In the genomic region with DNA sequence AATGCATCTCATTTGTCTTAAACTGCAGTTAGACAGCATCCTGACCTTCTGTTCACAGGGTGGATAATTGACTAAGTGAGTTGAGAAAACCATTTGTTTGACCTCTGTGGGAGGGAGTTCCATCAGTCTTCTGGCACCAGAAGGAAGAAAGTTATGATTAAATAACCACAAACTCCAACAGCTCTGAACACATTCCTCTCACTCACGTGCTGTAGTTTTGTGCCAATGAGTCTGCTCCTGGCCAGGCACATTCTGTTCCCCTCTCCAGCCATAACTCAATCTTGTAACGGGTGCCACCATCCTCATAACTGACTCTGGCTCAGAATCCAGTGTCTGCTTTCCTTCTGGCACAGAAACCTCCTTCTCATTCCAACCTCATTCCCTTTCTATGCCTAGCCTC, we compare ENCODE assay signal across 12 cellular contexts.
DNase-seq lines count a peak whose midpoint lies in the region; ATAC-seq, FAIRE-seq and TF ChIP-seq lines count a peak whose summit lies in the region.
"Had no signal": no experiment of that assay in that cellular context is flagged by ENCODE, and none has a peak within 500 bp of the region (broad histone marks: within the 10 kb centered on the region; RNA-seq: fewer than 3 reads in every experiment).

No MANE protein-coding gene starts in this region.

- peaks cover 2% of the 10 kb centered on the region for H3K4me1 Mint-ChIP-seq in astrocyte (ENCODE audit: low read depth, unreplicated experiment)
- H3K4me1 Mint-ChIP-seq: activated CD4-positive, alpha-beta T cell treated with anti-CD3 and anti-CD28 coated beads, Interleukin-2, amount 10 ng/mL, durations not matched to agents 24 days and 14 days had no signal

- FAIRE-seq in astrocyte (lab: Jason Lieb, UNC) (no peak), GM12891 (lab: Jason Lieb, UNC) (no peak)

- peak overlapping the region; percentile 20 for H2AFZ ChIP-seq in astrocyte (ENCODE audit: low read depth, low read length)

- ATAC-seq in right cardiac atrium (peak; percentile 85 to 99), GM19351 (IDR thresholded peaks at IDR 0.05; ENCODE audit: unreplicated experiment) (no peak), HG02938 (IDR thresholded peaks at IDR 0.05; ENCODE audit: unreplicated experiment) (no peak), HG02981 (IDR thresholded peaks at IDR 0.05; ENCODE audit: unreplicated experiment) (no peak)
- ATAC-seq: activated naive CD4-positive, alpha-beta T cell treated with anti-CD3 and anti-CD28 coated beads, Interleukin-2, amount 50 U/mL, for 72 hours; left colon had no signal

- WGBS in right cardiac atrium = 20% methylated on average over 2 of the region's 2 CpGs

- H3K36me3 ChIP-seq in astrocyte (ENCODE audit: insufficient read depth, low read length) = no peaks in the 10 kb centered on the region

- TF ChIP-seq POLR2A in GM12891 (IDR thresholded peaks at IDR 0.05; ENCODE audit: low read depth, low read length) = no peak

- no peaks in the 10 kb centered on the region for H3K9me3 ChIP-seq in astrocyte (ENCODE audit: insufficient read depth, low read depth, low read length)
- no peaks in the 10 kb centered on the region for H3K9me3 ChIP-seq in right cardiac atrium (ENCODE audit: control insufficient read depth, low read length)

- no peak overlapping the region for H3K9ac ChIP-seq in astrocyte (ENCODE audit: low read length)

- intact Hi-C loops in right cardiac atrium (cut with DNase I) = no loop called here

- no peak overlapping the region for H3K27ac ChIP-seq in astrocyte (ENCODE audit: low read depth, low read length)
- no peak overlapping the region for H3K27ac ChIP-seq in right cardiac atrium (ENCODE audit: low read length)

- no peaks in the 10 kb centered on the region for H3K36me3 Mint-ChIP-seq in astrocyte (ENCODE audit: low read depth, unreplicated experiment)
- H3K36me3 Mint-ChIP-seq: activated naive CD4-positive, alpha-beta T cell treated with anti-CD3 and anti-CD28 coated beads, Interleukin-2, amount 50 U/mL, for 72 hours had no signal

- H4K20me1 ChIP-seq in astrocyte (ENCODE audit: insufficient read depth, low read length) = no peaks in the 10 kb centered on the region

- H3K27me3 Mint-ChIP-seq in astrocyte (ENCODE audit: low read depth, unreplicated experiment) = no peaks in the 10 kb centered on the region
- H3K27me3 Mint-ChIP-seq: activated CD4-positive, alpha-beta T cell treated with anti-CD3 and anti-CD28 coated beads, Interleukin-2, amount 10 ng/mL, durations not matched to agents 24 days and 14 days had no signal

- H3K4me2 ChIP-seq in astrocyte (ENCODE audit: low read length) = no peak overlapping the region

- no peaks in the 10 kb centered on the region for H3K9me3 Mint-ChIP-seq in astrocyte (ENCODE audit: unreplicated experiment)
- H3K9me3 Mint-ChIP-seq: activated CD4-positive, alpha-beta T cell treated with anti-CD3 and anti-CD28 coated beads, Interleukin-2, amount 10 ng/mL, durations not matched to agents 24 days and 14 days had no signal

- H3K4me3 ChIP-seq in astrocyte (ENCODE audit: insufficient read depth, low read depth, low read length) = no peak overlapping the region
- H3K4me3 ChIP-seq in right cardiac atrium (ENCODE audit: low read length) = no peak overlapping the region
- H3K4me3 ChIP-seq in skeletal muscle cell (ENCODE audit: low read depth, low read length) = no peak overlapping the region

- peak overlapping the region; percentile 2 for H3K27ac Mint-ChIP-seq in astrocyte (ENCODE audit: unreplicated experiment)
- H3K27ac Mint-ChIP-seq: activated CD4-positive, alpha-beta T cell treated with anti-CD3 and anti-CD28 coated beads, Interleukin-2, amount 10 ng/mL, durations not matched to agents 24 days and 14 days; activated naive CD4-positive, alpha-beta T cell treated with anti-CD3 and anti-CD28 coated beads, Interleukin-2, amount 50 U/mL, for 72 hours had no signal

- H3K4me3 Mint-ChIP-seq in astrocyte (ENCODE audit: unreplicated experiment) = no peak overlapping the region
- H3K4me3 Mint-ChIP-seq: activated CD4-positive, alpha-beta T cell treated with anti-CD3 and anti-CD28 coated beads, Interleukin-2, amount 10 ng/mL, durations not matched to agents 24 days and 14 days had no signal

- TF ChIP-seq CTCF in astrocyte (IDR thresholded peaks at IDR 0.05; ENCODE audit: insufficient read depth, low read depth, low read length) = no peak

- H3K4me1 ChIP-seq in astrocyte (ENCODE audit: insufficient read depth, low read length) = no peaks in the 10 kb centered on the region
- H3K4me1 ChIP-seq in right cardiac atrium (ENCODE audit: control insufficient read depth, insufficient read depth, low read length) = peaks cover 1% of the 10 kb centered on the region

- H3K27me3 ChIP-seq in astrocyte (ENCODE audit: insufficient read depth, low read length) (no peaks in the 10 kb centered on the region), right cardiac atrium (ENCODE audit: control insufficient read depth, insufficient read depth) (no peaks in the 10 kb centered on the region)

- DNase-seq in GM03348 (ENCODE audit: low spot score) = peak; percentile 50
- peak; percentile 86 for DNase-seq in astrocyte (ENCODE audit: low read depth)
- peak; percentile 47 to 66 (median 51) for DNase-seq in right cardiac atrium
- DNase-seq in skeletal muscle cell (ENCODE audit: low read depth) = peak; percentile 96
- no peak for DNase-seq in GM12891 (ENCODE audit: insufficient read length, low spot score)
- DNase-seq: activated CD4-positive, alpha-beta T cell treated with anti-CD3 and anti-CD28 coated beads, Interleukin-2, amount 10 ng/mL, durations not matched to agents 24 days and 14 days; NCI-H345 had no signal

- H3K79me2 ChIP-seq in astrocyte (ENCODE audit: insufficient read depth, low read length) = no peaks in the 10 kb centered on the region

TF ChIP-seq in GM12891, 5 proteins besides CTCF, POLR2A, EP300 and RAD21:
- TF ChIP-seq POLR2AphosphoS5 (IDR thresholded peaks at IDR 0.05; ENCODE audit: low read depth, low read length) (no peak), POU2F2 (IDR thresholded peaks at IDR 0.05; ENCODE audit: low read depth, low read length) (no peak), PAX5 (IDR thresholded peaks at IDR 0.05; ENCODE audit: insufficient read depth, low read length, severe bottlenecking) (no peak), SPI1 (IDR thresholded peaks at IDR 0.05; ENCODE audit: low read depth, low read length) (no peak), TAF1 (IDR thresholded peaks at IDR 0.05; ENCODE audit: low read depth, low read length) (no peak)

Comparison
In these comparisons a context has a peak if more than half of its experiments do, and no peak if none do; other contexts are left out.
1. ATAC-seq: peak in right cardiac atrium (2 of 2); none in GM19351 (single experiment), HG02938 (single experiment) and HG02981 (single experiment).